Comparison of ENCODE assay signal across 14 cellular contexts in genomic region chr4:2958446-2958845, GRCh38. TPM values are rescaled to one million over a fixed set of nuclear protein-coding genes. Genes with fewer than 3 reads are reported as not detected.
DNase-seq lines count a peak whose midpoint lies in the region; ATAC-seq and TF ChIP-seq lines count a peak whose summit lies in the region.
"Had no signal": no experiment of that assay in that cellular context is flagged by ENCODE, and none has a peak within 500 bp of the region (broad histone marks: within the 10 kb centered on the region; RNA-seq: fewer than 3 reads in every experiment).

No MANE protein-coding gene starts in this region.

- no peak for TF ChIP-seq POLR2A in testis (IDR thresholded peaks at IDR 0.05)

- peaks cover 76% of the 10 kb centered on the region for H3K4me1 Mint-ChIP-seq in activated CD8-positive, alpha-beta memory T cell treated with anti-CD3 and anti-CD28 coated beads, Interleukin-2, amount 10 ng/mL, durations not matched to agents 7 days and 5 days
- peaks cover 72% of the 10 kb centered on the region for H3K4me1 Mint-ChIP-seq in activated CD4-positive, alpha-beta memory T cell treated with anti-CD3 and anti-CD28 coated beads, Interleukin-2, amount 10 ng/mL, durations not matched to agents 7 days and 5 days

- no peak for ATAC-seq in activated CD8-positive, alpha-beta memory T cell treated with anti-CD3 and anti-CD28 coated beads, Interleukin-2, amount 10 ng/mL, durations not matched to agents 7 days and 5 days
- ATAC-seq: left ventricle myocardium superior had no signal

- no peak for TF ChIP-seq CTCF in testis (IDR thresholded peaks at IDR 0.05)

- H3K4me3 Mint-ChIP-seq in activated CD8-positive, alpha-beta memory T cell treated with anti-CD3 and anti-CD28 coated beads, Interleukin-2, amount 10 ng/mL, durations not matched to agents 7 days and 5 days, result no peak overlapping the region
- H3K4me3 Mint-ChIP-seq in activated CD4-positive, alpha-beta memory T cell treated with anti-CD3 and anti-CD28 coated beads, Interleukin-2, amount 10 ng/mL, durations not matched to agents 7 days and 5 days, result no peak overlapping the region

- H3K27ac ChIP-seq in skeletal muscle tissue (ENCODE audit: low read depth, low read length) (no peak overlapping the region), testis (no peak overlapping the region)
- H3K27ac ChIP-seq: prostate gland, suprapubic skin had no signal

- H3K36me3 ChIP-seq in skeletal muscle tissue (ENCODE audit: control insufficient read depth in 3 of 3, insufficient read depth in 3 of 3, low read length in 3 of 3) (peaks cover 22 to 33% (median 30%) of the 10 kb centered on the region in 3 donors), testis (ENCODE audit: low read depth, missing control alignments) (no peaks in the 10 kb centered on the region)

- H3K4me1 ChIP-seq in skeletal muscle tissue (ENCODE audit: control insufficient read depth in 3 of 3, insufficient read depth in 3 of 3, low read length in 3 of 3) (peaks cover 25 to 32% (median 28%) of the 10 kb centered on the region in 3 donors), testis (peaks cover 13% of the 10 kb centered on the region)
- H3K4me1 ChIP-seq: prostate gland had no signal

- H3K36me3 Mint-ChIP-seq in activated CD8-positive, alpha-beta memory T cell treated with anti-CD3 and anti-CD28 coated beads, Interleukin-2, amount 10 ng/mL, durations not matched to agents 7 days and 5 days, result peaks cover 49% of the 10 kb centered on the region
- H3K36me3 Mint-ChIP-seq in activated CD4-positive, alpha-beta memory T cell treated with anti-CD3 and anti-CD28 coated beads, Interleukin-2, amount 10 ng/mL, durations not matched to agents 7 days and 5 days (ENCODE audit: low read depth), result peaks cover 50% of the 10 kb centered on the region

- DNase-seq in activated CD8-positive, alpha-beta memory T cell treated with anti-CD3 and anti-CD28 coated beads, Interleukin-2, amount 10 ng/mL, durations not matched to agents 7 days and 5 days, result no peak
- DNase-seq in activated CD8-positive, alpha-beta memory T cell treated with anti-CD3 and anti-CD28 coated beads, Interleukin-2, amount 50 U/mL, for 48 hours, result no peak
- DNase-seq in activated CD4-positive, alpha-beta memory T cell treated with anti-CD3 and anti-CD28 coated beads, Interleukin-2, amount 10 ng/mL, durations not matched to agents 7 days and 5 days, result no peak
- DNase-seq in fibroblast of peridontal ligament (ENCODE audit: extremely low read depth) (peak; percentile 73), ecto neural progenitor cell (ENCODE audit: low spot score) (no peak), testis (no peak)
- DNase-seq in stimulated activated CD4-positive, alpha-beta T cell treated with anti-CD3 and anti-CD28 coated beads, Interleukin-2, amount 100 ng/mL, for 48 hours, result no peak
- DNase-seq: central memory CD4-positive, alpha-beta T cell; DND-41; left ventricle myocardium superior; NCI-H510A treated with DMSO at 0.1 percent for 48 hours had no signal

- CTCF ChIA-PET in activated CD8-positive, alpha-beta memory T cell treated with anti-CD3 and anti-CD28 coated beads, Interleukin-2, amount 10 ng/mL, durations not matched to agents 7 days and 5 days (lab: Charles Lee), result interaction anchor here (2.2 kb wide), 1 partner anchor 11 kb away, joined by 5 read pairs; no protein-coding TSS in a partner anchor
- CTCF ChIA-PET in activated CD4-positive, alpha-beta memory T cell treated with anti-CD3 and anti-CD28 coated beads, Interleukin-2, amount 10 ng/mL, durations not matched to agents 7 days and 5 days (lab: Charles Lee), result no interaction called here

- POLR2A ChIA-PET in activated CD4-positive, alpha-beta memory T cell treated with anti-CD3 and anti-CD28 coated beads, Interleukin-2, amount 10 ng/mL, durations not matched to agents 7 days and 5 days (lab: Charles Lee), result interaction anchor here (1.2 kb wide), 1 partner anchor 161 kb away, joined by 3 read pairs; no protein-coding TSS in a partner anchor

- no peaks in the 10 kb centered on the region for H3K9me3 ChIP-seq in skeletal muscle tissue (ENCODE audit: control insufficient read depth in 3 of 3, low read length in 3 of 3)
- H3K9me3 ChIP-seq in testis, result no peaks in the 10 kb centered on the region
- H3K9me3 ChIP-seq: prostate gland, suprapubic skin had no signal

- intact Hi-C loops in testis (cut with DNase I; ENCODE audit: low total_unique reads), result no loop called here

- H3K27me3 Mint-ChIP-seq in activated CD8-positive, alpha-beta memory T cell treated with anti-CD3 and anti-CD28 coated beads, Interleukin-2, amount 10 ng/mL, durations not matched to agents 7 days and 5 days, result no peaks in the 10 kb centered on the region
- no peaks in the 10 kb centered on the region for H3K27me3 Mint-ChIP-seq in activated CD4-positive, alpha-beta memory T cell treated with anti-CD3 and anti-CD28 coated beads, Interleukin-2, amount 10 ng/mL, durations not matched to agents 7 days and 5 days

- peak overlapping the region; percentile 4 for H3K27ac Mint-ChIP-seq in activated CD8-positive, alpha-beta memory T cell treated with anti-CD3 and anti-CD28 coated beads, Interleukin-2, amount 10 ng/mL, durations not matched to agents 7 days and 5 days
- peak overlapping the region; percentile 46 for H3K27ac Mint-ChIP-seq in activated CD4-positive, alpha-beta memory T cell treated with anti-CD3 and anti-CD28 coated beads, Interleukin-2, amount 10 ng/mL, durations not matched to agents 7 days and 5 days

- 78 to 80% methylated on average over 9 of the region's 9 CpGs for WGBS in testis, 2 donors

- H3K9ac ChIP-seq in skeletal muscle tissue (ENCODE audit: low read depth in 1 of 3, low read length in 3 of 3), result peak overlapping the region in 2 of 3 donors; percentile 36 to 42

- H3K27me3 ChIP-seq in skeletal muscle tissue (ENCODE audit: control insufficient read depth in 3 of 3, insufficient read depth in 3 of 3, low read length in 3 of 3) (no peaks in the 10 kb centered on the region), testis (no peaks in the 10 kb centered on the region)
- H3K27me3 ChIP-seq: suprapubic skin had no signal

- H3K4me3 ChIP-seq in skeletal muscle tissue (ENCODE audit: low read length in 3 of 3), result no peak overlapping the region
- no peak overlapping the region for H3K4me3 ChIP-seq in testis
- H3K4me3 ChIP-seq: prostate gland, suprapubic skin had no signal

- H3K9me3 Mint-ChIP-seq in activated CD8-positive, alpha-beta memory T cell treated with anti-CD3 and anti-CD28 coated beads, Interleukin-2, amount 10 ng/mL, durations not matched to agents 7 days and 5 days (ENCODE audit: low read depth), result no peaks in the 10 kb centered on the region
- H3K9me3 Mint-ChIP-seq in activated CD4-positive, alpha-beta memory T cell treated with anti-CD3 and anti-CD28 coated beads, Interleukin-2, amount 10 ng/mL, durations not matched to agents 7 days and 5 days, result no peaks in the 10 kb centered on the region

RNA-seq across cellular contexts. Expression of gene NOP14, which starts 4.8 kb away (rescaled TPM):
- total RNA-seq in activated CD8-positive, alpha-beta memory T cell treated with anti-CD3 and anti-CD28 coated beads, Interleukin-2, amount 10 ng/mL, durations not matched to agents 7 days and 5 days, result 10 to 100 TPM; 47.9 to 81.0 TPM
- 10 to 100 TPM; 34.1 to 38.7 TPM for total RNA-seq in activated CD4-positive, alpha-beta memory T cell treated with anti-CD3 and anti-CD28 coated beads, Interleukin-2, amount 10 ng/mL, durations not matched to agents 7 days and 5 days
- total RNA-seq in skeletal muscle tissue, result 10.4 TPM
- total RNA-seq in testis, result 10 to 100 TPM; 17.4 to 25.4 TPM
- 15.0 TPM for polyA plus RNA-seq in testis (ENCODE audit: insufficient read depth, low read depth, low replicate concordance)

RNA-seq across cellular contexts. Expression of gene GRK4, which starts 4.9 kb away (rescaled TPM):
- 1 to 10 TPM; 3.0 to 4.4 TPM for total RNA-seq in activated CD8-positive, alpha-beta memory T cell treated with anti-CD3 and anti-CD28 coated beads, Interleukin-2, amount 10 ng/mL, durations not matched to agents 7 days and 5 days
- total RNA-seq in activated CD4-positive, alpha-beta memory T cell treated with anti-CD3 and anti-CD28 coated beads, Interleukin-2, amount 10 ng/mL, durations not matched to agents 7 days and 5 days, result 1 to 10 TPM; 3.1 to 3.6 TPM
- total RNA-seq in skeletal muscle tissue (12.5 TPM), testis (10 to 100 TPM; 33.8 to 73.0 TPM)
- 106 TPM for polyA plus RNA-seq in testis (ENCODE audit: insufficient read depth, low read depth, low replicate concordance)
